ENCODE assay signal across 11 cellular contexts in the genomic region with DNA sequence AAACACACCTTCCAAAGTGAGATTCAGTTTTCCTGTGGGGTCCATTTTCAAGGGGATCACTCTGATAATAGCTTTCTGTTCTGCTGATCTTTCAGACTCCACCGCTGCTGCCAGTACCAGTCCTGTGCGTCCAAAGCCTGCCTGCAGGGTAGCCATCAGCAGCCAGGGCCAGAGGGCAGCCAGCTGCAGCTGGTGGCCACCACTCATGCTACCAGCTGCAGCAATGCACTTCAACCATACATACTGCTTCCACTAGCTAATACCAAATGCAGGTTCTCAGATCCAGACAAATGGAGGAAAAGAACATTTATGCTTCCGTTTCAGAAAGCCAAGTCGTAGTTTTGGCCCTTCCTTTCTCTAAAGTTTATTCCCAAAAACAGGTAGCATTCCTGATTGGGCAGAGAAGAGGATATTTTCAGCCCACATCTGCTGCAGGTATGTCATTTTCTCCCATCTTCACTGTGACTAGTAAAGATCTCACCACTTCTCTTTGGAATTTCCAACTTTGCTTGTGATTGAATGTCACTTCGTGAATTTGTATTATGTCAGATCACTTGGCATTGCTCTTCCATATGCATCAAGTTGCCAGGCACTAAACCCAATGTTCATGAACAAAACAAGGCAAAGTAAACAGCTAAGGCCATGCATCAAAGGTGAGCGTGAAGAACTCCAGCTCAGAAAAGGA. TPM values are rescaled to one million over a fixed set of nuclear protein-coding genes. Genes with fewer than 3 reads are reported as not detected.
A peak's percentile ranks its signal among the peaks of the same experiment; 100 is the strongest.
DNase-seq lines count a peak whose midpoint lies in the region; ATAC-seq, FAIRE-seq and TF ChIP-seq lines count a peak whose summit lies in the region.
"Had no signal": no experiment of that assay in that cellular context is flagged by ENCODE, and none has a peak within 500 bp of the region (broad histone marks: within the 10 kb centered on the region; RNA-seq: fewer than 3 reads in every experiment).

No MANE protein-coding gene starts in this region.

- POLR2A ChIA-PET in Panc1 (lab: Charles Lee), result interaction anchor here (0.7 kb wide), 1 partner anchor 64 kb away, joined by 3 read pairs; no protein-coding TSS in a partner anchor

- peak overlapping the region; percentile 96 for H3K4me3 Mint-ChIP-seq in progenitor cell of endocrine pancreas (ENCODE audit: low read depth)
- H3K4me3 Mint-ChIP-seq: activated T-cell treated with anti-CD3 and anti-CD28 coated beads, Interleukin-2, amount 50 U/mL, for 24 hours had no signal

- H3K4me3 ChIP-seq in Panc1 (ENCODE audit: low read depth in 2 of 2, low read length in 2 of 2), result peak overlapping the region; percentile 44 to 61

- no peaks in the 10 kb centered on the region for H3K9me3 Mint-ChIP-seq in progenitor cell of endocrine pancreas (ENCODE audit: low read depth)
- H3K9me3 Mint-ChIP-seq: activated T-cell treated with anti-CD3 and anti-CD28 coated beads, Interleukin-2, amount 50 U/mL, for 24 hours had no signal

- peak overlapping the region; percentile 74 for H3K27ac Mint-ChIP-seq in progenitor cell of endocrine pancreas
- H3K27ac Mint-ChIP-seq: activated T-cell treated with anti-CD3 and anti-CD28 coated beads, Interleukin-2, amount 50 U/mL, for 24 hours had no signal

- TF ChIP-seq POLR2A in GM12892 (IDR thresholded peaks at IDR 0.05; ENCODE audit: low read depth, low read length), result no peak

- FAIRE-seq in GM12892 (lab: Jason Lieb, UNC), result peak; percentile 66
- FAIRE-seq: endometrium had no signal

- ATAC-seq in Panc1, result peak; percentile 71
- ATAC-seq in left cardiac atrium, result no peak
- no peak for ATAC-seq in GM21360 (IDR thresholded peaks at IDR 0.05; ENCODE audit: unreplicated experiment)

- peaks cover 46% of the 10 kb centered on the region for H3K4me1 Mint-ChIP-seq in progenitor cell of endocrine pancreas (ENCODE audit: low read depth)

- H3K36me3 ChIP-seq in Panc1 (ENCODE audit: control insufficient read depth, insufficient read depth, low read length), result peaks cover 11% of the 10 kb centered on the region; the same call in 1 of the 2 replicates

- BruUV-seq in Panc1 (replicated peaks; lab: Mats Ljungman, UMichigan), result no TSS peak

- no peaks in the 10 kb centered on the region for H3K9me3 ChIP-seq in Panc1 (ENCODE audit: control insufficient read depth, insufficient read depth, low read depth, low read length)

- no peaks in the 10 kb centered on the region for H3K36me3 Mint-ChIP-seq in progenitor cell of endocrine pancreas (ENCODE audit: insufficient read depth)

- intact Hi-C loops in Panc1 (cut with micrococcal nuclease; ENCODE audit: unreplicated experiment) (no loop called here), left cardiac atrium (cut with DNase I) (loop anchor here in 1 of 2 donors (2.0 to 10.0 kb wide), 3 partner anchors 63 to 171 kb away; a partner anchor contains a TSS)

- H3K27me3 ChIP-seq in Panc1 (ENCODE audit: control insufficient read depth, insufficient read depth, low read length), result peaks cover 4% of the 10 kb centered on the region; the same call in 1 of the 2 replicates

- in situ Hi-C loops in Panc1 (cut with HindIII; ENCODE audit: low pct_unique_long_range_greater_than_20kb, low sequenced_read_pairs) (no loop called here), GM13977 (cut with MboI; ENCODE audit: low pct_unique_long_range_greater_than_20kb, low sequenced_read_pairs, unreplicated experiment) (no loop called here)

- DNase-seq in GM12892 (ENCODE audit: insufficient read length), result no peak
- no peak for DNase-seq in Panc1 (ENCODE audit: low read depth, low spot score)
- peak; percentile 21 for DNase-seq in left cardiac atrium
- peak; percentile 23 for DNase-seq in progenitor cell of endocrine pancreas (ENCODE audit: low spot score, unreplicated experiment)
- DNase-seq in COR-L47 (lab: John Stamatoyannopoulos, UW), result no peak
- no peak for DNase-seq in GM13977 (ENCODE audit: low spot score)
- no peak for DNase-seq in dermis blood vessel endothelial cell
- DNase-seq: activated T-cell treated with anti-CD3 and anti-CD28 coated beads, Interleukin-2, amount 50 U/mL, for 24 hours; GDM1 had no signal

- CTCF ChIA-PET in Panc1 (lab: Charles Lee), result interaction anchor here (2.9 kb wide), 1 partner anchor 98 kb away, joined by 19 read pairs; no protein-coding TSS in a partner anchor

- H3K27me3 Mint-ChIP-seq in progenitor cell of endocrine pancreas, result peaks cover 4% of the 10 kb centered on the region
- H3K27me3 Mint-ChIP-seq: activated T-cell treated with anti-CD3 and anti-CD28 coated beads, Interleukin-2, amount 50 U/mL, for 24 hours had no signal

- TF ChIP-seq CTCF in Panc1 (IDR thresholded peaks at IDR 0.05), result no peak
- peak; percentile 20 for TF ChIP-seq CTCF in progenitor cell of endocrine pancreas (IDR thresholded peaks at IDR 0.05; ENCODE audit: unreplicated experiment)
- no peak for TF ChIP-seq CTCF in GM13977 (IDR thresholded peaks at IDR 0.05; ENCODE audit: extremely low read depth, insufficient read depth, missing control alignments)

- peak overlapping the region; percentile 54 for H3K27ac ChIP-seq in Panc1 (ENCODE audit: low read length)

- H3K4me1 ChIP-seq in Panc1 (ENCODE audit: control insufficient read depth, insufficient read depth, low read length), result peaks cover 5% of the 10 kb centered on the region; the same call in 1 of the 2 replicates

RNA-seq across cellular contexts. Expression of a gene that starts 1.8 kb away (rescaled TPM):
- 2.7 TPM for polyA plus RNA-seq in GM12892 (2012; ENCODE audit: missing spikeins)
- 4.7 TPM for total RNA-seq in Panc1 (2021; ENCODE audit: unreplicated experiment)
- polyA plus RNA-seq in Panc1 (2012; ENCODE audit: insufficient read length), result 1.7 TPM
- 1 to 10 TPM; 4.0 to 4.7 TPM for total RNA-seq in left cardiac atrium
- total RNA-seq in progenitor cell of endocrine pancreas, result 18.7 and 19.2 TPM in 2 replicates
- not detected in 2 replicates for total RNA-seq in dermis blood vessel endothelial cell

Comparison
In these comparisons a context has a peak if more than half of its experiments do, and no peak if none do; other contexts are left out.
1. DNase-seq: peak in left cardiac atrium (single experiment) and progenitor cell of endocrine pancreas (single experiment); none in GM12892 (single experiment), Panc1 (single experiment), COR-L47 (single experiment), GM13977 (single experiment) and dermis blood vessel endothelial cell (single experiment).